In the genomic region with DNA sequence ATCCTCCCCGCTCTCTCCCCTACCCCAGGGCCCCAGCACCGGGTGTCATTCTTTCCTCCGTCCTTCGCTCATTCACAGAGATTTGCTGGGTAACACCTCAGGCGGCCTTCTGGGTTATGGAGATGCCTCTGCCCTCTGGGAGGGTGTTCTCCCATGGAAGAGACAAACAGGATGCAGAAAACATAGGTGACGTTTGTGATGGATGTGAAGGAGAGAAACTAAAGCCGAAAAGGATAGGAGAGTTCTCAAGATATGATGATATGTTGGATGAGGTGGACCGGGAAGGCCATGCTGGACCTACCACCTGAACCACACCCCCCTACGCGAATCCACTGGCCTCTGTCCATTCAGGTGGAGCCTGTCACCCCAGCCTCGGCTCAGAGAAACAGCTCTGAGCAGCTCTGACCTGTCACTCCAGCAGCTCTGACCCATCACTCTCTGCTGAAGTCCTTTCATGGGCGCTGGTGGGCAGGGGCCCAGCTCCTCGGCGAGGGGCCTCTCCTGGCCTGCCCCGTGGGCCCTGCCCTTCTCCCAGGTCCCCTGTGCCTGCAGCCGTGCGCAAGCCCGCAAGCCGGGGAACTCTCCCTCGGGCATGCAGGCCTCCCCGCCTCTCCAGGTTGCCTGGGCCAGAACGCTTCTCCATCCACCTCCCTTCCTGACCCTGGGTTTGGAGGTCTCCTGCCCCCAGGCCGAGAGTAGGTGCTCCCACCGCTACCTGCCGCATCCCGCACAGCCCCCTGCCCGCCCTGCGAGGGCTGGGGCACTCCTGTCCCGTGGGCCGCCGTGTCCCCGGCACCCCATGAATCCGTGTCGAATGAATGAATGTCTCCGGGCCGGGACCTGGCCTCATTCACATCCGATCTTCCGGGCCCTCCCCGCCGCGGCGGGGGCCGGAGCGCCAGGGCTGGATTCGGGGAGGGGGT, we compare ENCODE assay signal across 7 cellular contexts. TPM values are rescaled to one million over a fixed set of nuclear protein-coding genes. Genes with fewer than 3 reads are reported as not detected.
DNase-seq lines count a peak whose midpoint lies in the region; ATAC-seq and TF ChIP-seq lines count a peak whose summit lies in the region.

No MANE protein-coding gene starts in this region.

- POLR2A ChIA-PET in OCI-LY7 (lab: Charles Lee): no interaction called here

- 22 to 40% (median 32%) methylated on average over 33 to 45 of the region's 45 CpGs for WGBS in stomach, 5 donors

- no peak overlapping the region for H2AFZ ChIP-seq in OCI-LY7 (ENCODE audit: low read length)

- H3K9me3 ChIP-seq in HUES6 (ENCODE audit: control insufficient read depth, insufficient read depth, low read depth, low read length) (no peaks in the 10 kb centered on the region), adipocyte (ENCODE audit: control insufficient read depth, low read length) (no peaks in the 10 kb centered on the region), stomach (no peaks in the 10 kb centered on the region), OCI-LY7 (ENCODE audit: low read length) (no peaks in the 10 kb centered on the region)

- no TSS peak for BruUV-seq in OCI-LY7 (replicated peaks; lab: Mats Ljungman, UMichigan)

- intact Hi-C loops in stomach (cut with DNase I; ENCODE audit: low total_unique reads): no loop called here
- intact Hi-C loops in OCI-LY7 (cut with micrococcal nuclease; ENCODE audit: unreplicated experiment): no loop called here

- H4K20me1 ChIP-seq in OCI-LY7 (ENCODE audit: insufficient read depth, low read length): no peaks in the 10 kb centered on the region

- no peak overlapping the region for H3K27ac ChIP-seq in HUES6 (ENCODE audit: low read depth, low read length)
- H3K27ac ChIP-seq in stomach: peak overlapping the region in 3 of 5 donors; percentile 37 to 77 (median 63)
- H3K27ac ChIP-seq in OCI-LY7 (ENCODE audit: low read depth, low read length, poor library complexity, severe bottlenecking): no peak overlapping the region

- DNase-seq in adipocyte (ENCODE audit: low read depth) (no peak), iPS-NIHi7 (ENCODE audit: extremely low spot score) (peak; percentile 65), stomach (no peak), LoVo (ENCODE audit: low spot score) (no peak), OCI-LY7 (ENCODE audit: low spot score) (no peak)

- no peak overlapping the region for H3K9ac ChIP-seq in HUES6 (ENCODE audit: low read length)
- H3K9ac ChIP-seq in adipocyte (ENCODE audit: low read length): peak overlapping the region; percentile 58

- TF ChIP-seq CTCF in stomach (IDR thresholded peaks at IDR 0.05) (no peak), OCI-LY7 (conservative IDR thresholded peaks at IDR 0.05; ENCODE audit: low read length) (no peak)

- CTCF ChIA-PET in OCI-LY7 (lab: Charles Lee; ENCODE audit: unreplicated experiment): no interaction called here

- no peak for ATAC-seq in GM18517 (IDR thresholded peaks at IDR 0.05; ENCODE audit: unreplicated experiment)

- H3K79me2 ChIP-seq in OCI-LY7 (ENCODE audit: insufficient read depth, low read depth, low read length): no peaks in the 10 kb centered on the region

- H3K4me3 ChIP-seq in HUES6 (ENCODE audit: low read depth, low read length) (peak overlapping the region; percentile 62), adipocyte (ENCODE audit: low read length) (peak overlapping the region; percentile 66), stomach (peak overlapping the region; percentile 55 to 71 (median 62)), OCI-LY7 (ENCODE audit: low read depth, low read length, poor library complexity, severe bottlenecking) (no peak overlapping the region)

- H3K27me3 ChIP-seq in HUES6 (ENCODE audit: control insufficient read depth, insufficient read depth, low read length) (no peaks in the 10 kb centered on the region), adipocyte (replicated peaks; ENCODE audit: control insufficient read depth, insufficient read depth, low read length) (no peaks in the 10 kb centered on the region), stomach (peaks cover 0 to 31% (median 13%) of the 10 kb centered on the region in 3 donors)

- H3K9me2 ChIP-seq in OCI-LY7 (ENCODE audit: insufficient read depth, low read length): no peaks in the 10 kb centered on the region

- H3K36me3 ChIP-seq in HUES6 (ENCODE audit: control insufficient read depth, insufficient read depth, low read length) (no peaks in the 10 kb centered on the region), adipocyte (ENCODE audit: control insufficient read depth, insufficient read depth, low read length, severe bottlenecking) (no peaks in the 10 kb centered on the region), stomach (no peaks in the 10 kb centered on the region), OCI-LY7 (ENCODE audit: insufficient read depth, low read length) (no peaks in the 10 kb centered on the region)

- TF ChIP-seq EP300 in stomach (IDR thresholded peaks at IDR 0.05): no peak

- peaks cover 19% of the 10 kb centered on the region for H3K4me1 ChIP-seq in HUES6 (ENCODE audit: control insufficient read depth, insufficient read depth, low read length)
- peaks cover 4% of the 10 kb centered on the region for H3K4me1 ChIP-seq in adipocyte (ENCODE audit: control insufficient read depth, insufficient read depth, low read length)
- peaks cover 20 to 34% (median 27%) of the 10 kb centered on the region in 4 donors for H3K4me1 ChIP-seq in stomach
- H3K4me1 ChIP-seq in OCI-LY7 (ENCODE audit: insufficient read depth, low read length, poor library complexity, severe bottlenecking): no peaks in the 10 kb centered on the region

- no peak for TF ChIP-seq POLR2A in stomach (IDR thresholded peaks at IDR 0.05)

- no peak overlapping the region for H3K4me2 ChIP-seq in OCI-LY7 (ENCODE audit: low read length)

RNA-seq across cellular contexts. Expression of gene NCS1, which starts 0.7 kb away (rescaled TPM):
- 10 to 100 TPM; 12.8 to 50.0 (median 16.7) TPM for total RNA-seq in stomach
- polyA plus RNA-seq in stomach: 10 to 100 TPM in 1 of 3 donors, 1 to 10 TPM in 2; 3.2 to 26.0 (median 6.4) TPM
- not detected in 2 replicates for total RNA-seq in OCI-LY7 (2014; rRNA removed; shearing (Covaris generic))
- not detected in 2 replicates for total RNA-seq in OCI-LY7 (2022)

Comparison
In these comparisons a context has a peak if more than half of its experiments do, and no peak if none do; other contexts are left out.
1. H3K27ac ChIP-seq: peak in stomach (3 of 5); none in HUES6 (single experiment) and OCI-LY7 (single experiment).
2. RNA of gene NCS1, which starts 0.7 kb away (total RNA-seq): 12.8 to 50.0 TPM in stomach; not detected in OCI-LY7; every median in the first group is over 10 times any median in the second.